Comparison of ENCODE assay signal across 1 cellular context in the genomic region with DNA sequence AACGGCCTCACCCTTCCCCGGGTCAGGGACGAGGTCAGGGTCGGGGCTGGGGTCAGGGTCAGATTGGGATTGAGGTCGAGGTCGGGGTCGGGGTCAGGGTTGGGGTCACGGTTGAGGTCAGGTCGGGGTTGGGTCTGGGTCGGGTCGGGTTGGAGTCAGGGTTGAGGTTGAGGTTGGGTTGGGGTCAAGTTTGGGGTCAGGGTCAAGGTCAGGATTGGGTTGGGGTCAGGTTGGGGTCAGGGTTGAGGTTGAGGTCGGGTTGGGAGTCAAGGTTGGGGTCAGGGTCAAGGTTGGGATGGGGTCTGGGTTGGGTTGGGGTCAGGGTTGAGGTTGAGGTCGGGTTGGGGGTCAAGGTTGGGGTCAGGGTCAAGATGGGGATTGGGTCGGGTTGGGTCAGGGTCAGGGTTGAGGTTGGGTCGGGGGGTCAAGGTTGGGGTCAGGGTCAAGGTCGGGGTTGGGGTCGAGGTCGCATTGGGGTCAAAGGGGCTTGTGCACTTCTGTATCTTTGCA.
TF ChIP-seq lines count a peak whose summit lies in the region.

No MANE protein-coding gene starts in this region.

TF ChIP-seq in SK-N-SH, 30 proteins besides CTCF, POLR2A, EP300 and RAD21 (continued from another document):
- TF ChIP-seq, protein P1, sequence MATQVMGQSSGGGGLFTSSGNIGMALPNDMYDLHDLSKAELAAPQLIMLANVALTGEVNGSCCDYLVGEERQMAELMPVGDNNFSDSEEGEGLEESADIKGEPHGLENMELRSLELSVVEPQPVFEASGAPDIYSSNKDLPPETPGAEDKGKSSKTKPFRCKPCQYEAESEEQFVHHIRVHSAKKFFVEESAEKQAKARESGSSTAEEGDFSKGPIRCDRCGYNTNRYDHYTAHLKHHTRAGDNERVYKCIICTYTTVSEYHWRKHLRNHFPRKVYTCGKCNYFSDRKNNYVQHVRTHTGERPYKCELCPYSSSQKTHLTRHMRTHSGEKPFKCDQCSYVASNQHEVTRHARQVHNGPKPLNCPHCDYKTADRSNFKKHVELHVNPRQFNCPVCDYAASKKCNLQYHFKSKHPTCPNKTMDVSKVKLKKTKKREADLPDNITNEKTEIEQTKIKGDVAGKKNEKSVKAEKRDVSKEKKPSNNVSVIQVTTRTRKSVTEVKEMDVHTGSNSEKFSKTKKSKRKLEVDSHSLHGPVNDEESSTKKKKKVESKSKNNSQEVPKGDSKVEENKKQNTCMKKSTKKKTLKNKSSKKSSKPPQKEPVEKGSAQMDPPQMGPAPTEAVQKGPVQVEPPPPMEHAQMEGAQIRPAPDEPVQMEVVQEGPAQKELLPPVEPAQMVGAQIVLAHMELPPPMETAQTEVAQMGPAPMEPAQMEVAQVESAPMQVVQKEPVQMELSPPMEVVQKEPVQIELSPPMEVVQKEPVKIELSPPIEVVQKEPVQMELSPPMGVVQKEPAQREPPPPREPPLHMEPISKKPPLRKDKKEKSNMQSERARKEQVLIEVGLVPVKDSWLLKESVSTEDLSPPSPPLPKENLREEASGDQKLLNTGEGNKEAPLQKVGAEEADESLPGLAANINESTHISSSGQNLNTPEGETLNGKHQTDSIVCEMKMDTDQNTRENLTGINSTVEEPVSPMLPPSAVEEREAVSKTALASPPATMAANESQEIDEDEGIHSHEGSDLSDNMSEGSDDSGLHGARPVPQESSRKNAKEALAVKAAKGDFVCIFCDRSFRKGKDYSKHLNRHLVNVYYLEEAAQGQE (IDR thresholded peaks at IDR 0.05; ENCODE audit: low read depth, low read length): no peak
- TF ChIP-seq FOSL2 (IDR thresholded peaks at IDR 0.05; ENCODE audit: borderline replicate concordance, low read depth): no peak
